Comparison of ENCODE assay signal across 16 cellular contexts in genomic region chr19:40809358-40810086, GRCh38. TPM values are rescaled to one million over a fixed set of nuclear protein-coding genes. Genes with fewer than 3 reads are reported as not detected.
DNase-seq lines count a peak whose midpoint lies in the region; ATAC-seq and TF ChIP-seq lines count a peak whose summit lies in the region.
"Had no signal": no experiment of that assay in that cellular context is flagged by ENCODE, and none has a peak within 500 bp of the region (broad histone marks: within the 10 kb centered on the region; RNA-seq: fewer than 3 reads in every experiment).

No MANE protein-coding gene starts in this region.

- peak overlapping the region in 5 of 8 donors; percentile 27 to 56 (median 43) for H3K27ac Mint-ChIP-seq in CD8-positive, alpha-beta memory T cell
- H3K27ac Mint-ChIP-seq in progenitor cell of endocrine pancreas = peak overlapping the region; percentile 33

- H3K9ac ChIP-seq in NT2/D1 (ENCODE audit: insufficient read length, low read depth) = peak overlapping the region; percentile 59

- H3K27ac ChIP-seq in CD8-positive, alpha-beta memory T cell (ENCODE audit: low read depth, low read length) = peak overlapping the region; percentile 18
- H3K27ac ChIP-seq in esophagus squamous epithelium = peak overlapping the region; percentile 7 to 87 (median 84)

- peaks cover 5 to 45% (median 7%) of the 10 kb centered on the region in 3 donors for H3K36me3 Mint-ChIP-seq in CD8-positive, alpha-beta memory T cell
- peaks cover 8% of the 10 kb centered on the region for H3K36me3 Mint-ChIP-seq in progenitor cell of endocrine pancreas (ENCODE audit: insufficient read depth)

- ATAC-seq in GM21529 (IDR thresholded peaks at IDR 0.05; ENCODE audit: unreplicated experiment) (no peak), GM19023 (IDR thresholded peaks at IDR 0.05; ENCODE audit: unreplicated experiment) (no peak)

- POLR2A ChIA-PET in CD8-positive, alpha-beta memory T cell (lab: Charles Lee) = interaction anchor here (0.7 kb wide), 1 partner anchor 55 kb away, joined by 3 read pairs; no protein-coding TSS in a partner anchor

- no peaks in the 10 kb centered on the region for H3K27me3 ChIP-seq in CD8-positive, alpha-beta memory T cell (ENCODE audit: insufficient read depth, low read length, poor library complexity, severe bottlenecking)
- H3K27me3 ChIP-seq in NT2/D1 (ENCODE audit: insufficient read depth, insufficient read length) = no peaks in the 10 kb centered on the region
- H3K27me3 ChIP-seq in esophagus squamous epithelium = no peaks in the 10 kb centered on the region

- H3K4me3 Mint-ChIP-seq in CD8-positive, alpha-beta memory T cell = peak overlapping the region in 5 of 7 donors; percentile 43 to 76 (median 65)
- no peak overlapping the region for H3K4me3 Mint-ChIP-seq in progenitor cell of endocrine pancreas (ENCODE audit: low read depth)

- H3K9me3 ChIP-seq in CD8-positive, alpha-beta memory T cell (ENCODE audit: low read length) = no peaks in the 10 kb centered on the region
- H3K9me3 ChIP-seq in NT2/D1 (ENCODE audit: insufficient read depth, low read length) (no peaks in the 10 kb centered on the region), esophagus squamous epithelium (no peaks in the 10 kb centered on the region)

- no peaks in the 10 kb centered on the region for H3K9me3 Mint-ChIP-seq in CD8-positive, alpha-beta memory T cell
- H3K9me3 Mint-ChIP-seq in progenitor cell of endocrine pancreas (ENCODE audit: low read depth) = no peaks in the 10 kb centered on the region

- no peak for DNase-seq in CD8-positive, alpha-beta memory T cell
- no peak for DNase-seq in NT2/D1 (ENCODE audit: low read depth, low spot score)
- no peak for DNase-seq in esophagus squamous epithelium (lab: John Stamatoyannopoulos, UW)
- no peak for DNase-seq in progenitor cell of endocrine pancreas (ENCODE audit: low spot score, unreplicated experiment)
- DNase-seq in NCI-H526 treated with DMSO at 0.1 percent for 48 hours (lab: John Stamatoyannopoulos, UW) = no peak
- no peak for DNase-seq in AG08396 (ENCODE audit: low spot score)
- DNase-seq: activated CD4-positive, alpha-beta T cell treated with anti-CD3 and anti-CD28 coated beads for 1 hour; amniotic stem cell; DND-41; KG1; left colon; NCI-H2081 treated with DMSO at 0.1 percent for 48 hours; retina; SIG-M5 had no signal

- H3K36me3 ChIP-seq in CD8-positive, alpha-beta memory T cell (ENCODE audit: insufficient read depth, low read length) = peaks cover 15% of the 10 kb centered on the region
- H3K36me3 ChIP-seq in NT2/D1 (ENCODE audit: insufficient read depth, insufficient read length, low read length) (peaks cover 41% of the 10 kb centered on the region), esophagus squamous epithelium (peaks cover 0 to 29% (median 6%) of the 10 kb centered on the region in 3 donors)

- TF ChIP-seq CTCF in esophagus squamous epithelium (IDR thresholded peaks at IDR 0.05) (no peak), progenitor cell of endocrine pancreas (IDR thresholded peaks at IDR 0.05; ENCODE audit: unreplicated experiment) (no peak)

- TF ChIP-seq POLR2A in esophagus squamous epithelium (IDR thresholded peaks at IDR 0.05) = no peak

- H3K4me1 Mint-ChIP-seq in CD8-positive, alpha-beta memory T cell = peaks cover 58 to 72% (median 70%) of the 10 kb centered on the region in 3 donors
- H3K4me1 Mint-ChIP-seq in progenitor cell of endocrine pancreas (ENCODE audit: low read depth) = peaks cover 32% of the 10 kb centered on the region

- H3K27me3 Mint-ChIP-seq in CD8-positive, alpha-beta memory T cell = peaks cover 0 to 4% of the 10 kb centered on the region in 2 donors
- H3K27me3 Mint-ChIP-seq in progenitor cell of endocrine pancreas = peaks cover 24% of the 10 kb centered on the region

- H3K4me3 ChIP-seq in CD8-positive, alpha-beta memory T cell (ENCODE audit: low read length) = no peak overlapping the region
- H3K4me3 ChIP-seq in NT2/D1 (ENCODE audit: insufficient read length, low read depth) (no peak overlapping the region), esophagus squamous epithelium (peak overlapping the region in 3 of 4 donors; percentile 48 to 66 (median 53))

- H3K4me1 ChIP-seq in CD8-positive, alpha-beta memory T cell (ENCODE audit: insufficient read depth, low read length) = peaks cover 58% of the 10 kb centered on the region
- H3K4me1 ChIP-seq in NT2/D1 (ENCODE audit: insufficient read depth, insufficient read length) (peaks cover 21% of the 10 kb centered on the region), esophagus squamous epithelium (peaks cover 46 to 85% (median 66%) of the 10 kb centered on the region in 3 donors)

- 89 to 90% methylated on average over 17 to 26 of the region's 39 CpGs for WGBS in esophagus squamous epithelium, 2 donors

- intact Hi-C loops in esophagus squamous epithelium (cut with DNase I) = loop anchor here (5.0 kb wide), 1 partner anchor 147 kb away; no protein-coding TSS in a partner anchor

- CTCF ChIA-PET in CD8-positive, alpha-beta memory T cell (lab: Charles Lee) = interaction anchor here (1.3 kb wide), 1 partner anchor 57 kb away, joined by 3 read pairs; no protein-coding TSS in a partner anchor

RNA-seq across cellular contexts. Expression of gene EGLN2, which starts 10.5 kb away (rescaled TPM):
- 100 to 1,000 TPM; 101 to 103 TPM for total RNA-seq in CD8-positive, alpha-beta memory T cell
- polyA plus RNA-seq in CD8-positive, alpha-beta memory T cell = 174 TPM
- total RNA-seq in esophagus squamous epithelium = 10 to 100 TPM; 30.3 to 50.9 (median 33.0) TPM
- total RNA-seq in progenitor cell of endocrine pancreas = 107 and 110 TPM in 2 replicates

RNA-seq across cellular contexts. Expression of gene RAB4B, which starts 31.5 kb away (rescaled TPM):
- 10 to 100 TPM; 24.2 to 27.2 TPM for total RNA-seq in CD8-positive, alpha-beta memory T cell
- polyA plus RNA-seq in CD8-positive, alpha-beta memory T cell = 95.2 TPM
- total RNA-seq in esophagus squamous epithelium (10 to 100 TPM; 15.2 to 37.0 (median 20.5) TPM), progenitor cell of endocrine pancreas (20.7 and 21.5 TPM in 2 replicates)

RNA-seq across cellular contexts. Expression of gene MIA, which starts 34.2 kb away (rescaled TPM):
- total RNA-seq in CD8-positive, alpha-beta memory T cell = 1 to 10 TPM in 1 of 2 experiments, under 1 TPM in 1; 0.89 to 1.1 TPM
- polyA plus RNA-seq in CD8-positive, alpha-beta memory T cell = not detected
- total RNA-seq in esophagus squamous epithelium (1 to 10 TPM in 1 of 4 donors, not detected in 3; 3.7 TPM), progenitor cell of endocrine pancreas (4.6 and 8.5 TPM in 2 replicates)

RNA-seq across cellular contexts. Expression of gene CYP2A6, which starts 40.7 kb away (rescaled TPM):
- total RNA-seq in CD8-positive, alpha-beta memory T cell = not detected
- polyA plus RNA-seq in CD8-positive, alpha-beta memory T cell = not detected
- not detected for total RNA-seq in esophagus squamous epithelium
- not detected in 2 replicates for total RNA-seq in progenitor cell of endocrine pancreas
- total RNA-seq: left colon had no signal

RNA-seq across cellular contexts. Expression of gene SNRPA, which starts 58.5 kb away (rescaled TPM):
- 100 to 1,000 TPM; 202 TPM for total RNA-seq in CD8-positive, alpha-beta memory T cell
- 89.5 TPM for polyA plus RNA-seq in CD8-positive, alpha-beta memory T cell
- 10 to 100 TPM; 45.0 to 79.5 (median 51.0) TPM for total RNA-seq in esophagus squamous epithelium
- total RNA-seq in progenitor cell of endocrine pancreas = 111 and 126 TPM in 2 replicates

Comparison
In these comparisons a context has a peak if more than half of its experiments do, and no peak if none do; other contexts are left out.
1. H3K4me3 ChIP-seq: peak in esophagus squamous epithelium (3 of 4); none in CD8-positive, alpha-beta memory T cell (single experiment) and NT2/D1 (single experiment).